In the genomic region with DNA sequence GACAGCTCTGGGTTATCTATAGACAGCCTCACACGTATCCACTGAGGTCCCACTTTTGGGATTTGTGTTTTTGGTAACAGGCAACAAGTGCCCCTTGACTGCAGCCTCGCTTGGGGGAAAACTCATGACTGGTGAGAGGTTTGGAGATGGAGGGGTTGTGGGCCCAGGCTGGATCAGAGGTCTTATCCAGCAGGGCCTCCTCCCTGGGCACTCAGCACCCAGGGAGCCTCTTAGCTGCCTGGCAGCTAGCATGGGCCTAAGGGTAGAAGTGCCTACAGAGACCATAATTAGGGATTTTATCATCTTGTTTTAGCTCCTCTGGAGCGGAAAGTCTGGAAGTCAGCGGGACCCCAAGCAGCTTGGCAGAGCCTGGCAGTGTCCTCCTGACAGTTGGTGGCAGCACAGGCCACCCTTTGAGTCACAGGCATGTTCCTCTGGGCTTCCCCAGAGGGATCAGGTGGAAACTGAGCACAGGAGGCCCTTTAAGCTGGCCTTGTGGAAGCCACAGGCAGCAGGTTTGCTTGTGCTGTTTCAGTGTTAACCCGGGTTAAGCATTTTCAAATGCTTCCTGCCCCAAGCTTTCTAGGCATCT, we compare ENCODE assay signal across 7 cellular contexts.
DNase-seq lines count a peak whose midpoint lies in the region; ATAC-seq and TF ChIP-seq lines count a peak whose summit lies in the region.

No MANE protein-coding gene starts in this region.

- DNase-seq in SHP77 treated with DMSO at 0.1 percent for 48 hours (lab: John Stamatoyannopoulos, UW): peak; percentile 17
- DNase-seq in heart left ventricle: peak in 4 of 5 donors; percentile 15 to 59 (median 42)
- DNase-seq in stimulated activated naive CD8-positive, alpha-beta T cell treated with anti-CD3 and anti-CD28 coated beads, Interleukin-15, amount 100 ng/mL, for 72 hours: no peak
- no peak for DNase-seq in activated CD8-positive, alpha-beta memory T cell treated with anti-CD3 and anti-CD28 coated beads, Interleukin-2, amount 50 U/mL, for 48 hours

- no peaks in the 10 kb centered on the region for H3K27me3 ChIP-seq in heart left ventricle

- H3K36me3 ChIP-seq in heart left ventricle: no peaks in the 10 kb centered on the region

- H3K27me3 Mint-ChIP-seq in stimulated activated naive CD8-positive, alpha-beta T cell treated with anti-CD3 and anti-CD28 coated beads, Interleukin-15, amount 100 ng/mL, for 72 hours: no peaks in the 10 kb centered on the region

- no peak overlapping the region for H3K27ac ChIP-seq in heart left ventricle

- TF ChIP-seq CTCF in GM12873 (IDR thresholded peaks at IDR 0.05; ENCODE audit: insufficient read depth, low read depth, low read length, missing control alignments) (peak; percentile 70), heart left ventricle (IDR thresholded peaks at IDR 0.05) (peak; percentile 14 to 59 (median 53))

- no peaks in the 10 kb centered on the region for H3K9me3 Mint-ChIP-seq in stimulated activated naive CD8-positive, alpha-beta T cell treated with anti-CD3 and anti-CD28 coated beads, Interleukin-15, amount 100 ng/mL, for 72 hours

- 54 to 73% (median 67%) methylated on average over 3 to 5 of the region's 5 CpGs for WGBS in heart left ventricle, 4 donors

- no peaks in the 10 kb centered on the region for H3K9me3 ChIP-seq in heart left ventricle

- no peak overlapping the region for H3K4me3 ChIP-seq in heart left ventricle

- H3K4me1 ChIP-seq in heart left ventricle: no peaks in the 10 kb centered on the region

- no peak overlapping the region for H3K27ac Mint-ChIP-seq in stimulated activated naive CD8-positive, alpha-beta T cell treated with anti-CD3 and anti-CD28 coated beads, Interleukin-15, amount 100 ng/mL, for 72 hours

- H3K4me1 Mint-ChIP-seq in stimulated activated naive CD8-positive, alpha-beta T cell treated with anti-CD3 and anti-CD28 coated beads, Interleukin-15, amount 100 ng/mL, for 72 hours: no peaks in the 10 kb centered on the region

- no peak for TF ChIP-seq POLR2A in heart left ventricle (IDR thresholded peaks at IDR 0.05)

- H3K4me3 Mint-ChIP-seq in stimulated activated naive CD8-positive, alpha-beta T cell treated with anti-CD3 and anti-CD28 coated beads, Interleukin-15, amount 100 ng/mL, for 72 hours: no peak overlapping the region

- intact Hi-C loops in heart left ventricle (cut with DNase I): loop anchor here in 7 of 10 donors (2.0 to 10.0 kb wide), 10 partner anchors 150 to 560 kb away; no protein-coding TSS in a partner anchor

- ATAC-seq in GM21423 (IDR thresholded peaks at IDR 0.05; ENCODE audit: unreplicated experiment) (peak; percentile 91), HG03521 (IDR thresholded peaks at IDR 0.05; ENCODE audit: unreplicated experiment) (peak; percentile 67), heart left ventricle (peak; percentile 74 to 91 (median 82))
- ATAC-seq in stimulated activated naive CD8-positive, alpha-beta T cell treated with anti-CD3 and anti-CD28 coated beads, Interleukin-15, amount 100 ng/mL, for 72 hours: peak; percentile 58

Comparison
In these comparisons a context has a peak if more than half of its experiments do, and no peak if none do; other contexts are left out.
1. DNase-seq: peak in SHP77 treated with DMSO at 0.1 percent for 48 hours (single experiment) and heart left ventricle (4 of 5); none in stimulated activated naive CD8-positive, alpha-beta T cell treated with anti-CD3 and anti-CD28 coated beads, Interleukin-15, amount 100 ng/mL, for 72 hours (0 of 2) and activated CD8-positive, alpha-beta memory T cell treated with anti-CD3 and anti-CD28 coated beads, Interleukin-2, amount 50 U/mL, for 48 hours (single experiment).
2. Peak in every context shown above with its lines, with median percentiles within 50 percentile points of each other: ATAC-seq.